ENCODE assay signal across 28 cellular contexts in genomic region chr4:128247906-128248305, GRCh38.
"Had no signal": no experiment of that assay in that cellular context is flagged by ENCODE, and none has a peak within 500 bp of the region (broad histone marks: within the 10 kb centered on the region; RNA-seq: fewer than 3 reads in every experiment).

No MANE protein-coding gene starts in this region.

- H2AFZ ChIP-seq: neural progenitor cell, parathyroid adenoma had no signal

- FAIRE-seq: urothelium cell line had no signal

- H3K79me2 ChIP-seq: parathyroid adenoma had no signal

- H3K27ac ChIP-seq: neural progenitor cell, ovary, parathyroid adenoma, psoas muscle, right lobe of liver, sigmoid colon, spleen, stomach, thoracic aorta, thyroid gland, tibial nerve, upper lobe of left lung, vagina had no signal

- H3K9me3 ChIP-seq: ovary, psoas muscle, sigmoid colon, thoracic aorta, thyroid gland, vagina had no signal

- H3K4me2 ChIP-seq: neural progenitor cell, smooth muscle cell had no signal

- H3K4me1 ChIP-seq: neural progenitor cell, parathyroid adenoma, psoas muscle, right lobe of liver, sigmoid colon, spleen, stomach, thyroid gland, tibial nerve, upper lobe of left lung, vagina had no signal

- H3K4me3 ChIP-seq: neural progenitor cell, ovary, psoas muscle, right lobe of liver, sigmoid colon, smooth muscle cell, spleen, stomach, thoracic aorta, thyroid gland, tibial nerve, upper lobe of left lung, vagina had no signal

- H3K36me3 ChIP-seq: ovary, right lobe of liver, sigmoid colon, spleen, stomach, thoracic aorta, thyroid gland, tibial nerve, upper lobe of left lung, vagina had no signal

- ATAC-seq: naive thymus-derived CD4-positive, alpha-beta T cell; natural killer cell; psoas muscle; right cardiac atrium; right lobe of liver; stimulated activated effector memory CD8-positive, alpha-beta T cell treated with anti-CD3 and anti-CD28 coated beads, Interleukin-12 subunit alpha, Interleukin-12 subunit beta, amount 100 ng/mL, for 72 hours; stimulated activated naive B cell treated with anti-CD40 and anti-IgM and Interleukin-4, amounts not matched to agents 10 μg/mL and 1 μg/mL and 100 μg/mL, for 72 hours had no signal

- H3K9ac ChIP-seq: neural progenitor cell, parathyroid adenoma had no signal

- DNase-seq: naive thymus-derived CD4-positive, alpha-beta T cell; natural killer cell; occipital lobe; ovary; posterior cingulate gyrus; psoas muscle; right cardiac atrium; right lobe of liver; sigmoid colon; spleen; stimulated activated CD4-positive, alpha-beta T cell treated with anti-CD3 and anti-CD28 coated beads, Interleukin-15, amount 100 ng/mL, for 24 hours; stimulated activated CD4-positive, alpha-beta T cell treated with anti-CD3 and anti-CD28 coated beads, Interleukin-2, amount 100 ng/mL, for 24 hours; stimulated activated CD4-positive, alpha-beta T cell treated with anti-CD3 and anti-CD28 coated beads, Interleukin-2, amount 100 ng/mL, for 48 hours; stimulated activated CD4-positive, alpha-beta T cell treated with anti-CD3 and anti-CD28 coated beads, Interleukin-4, amount 100 ng/mL, for 24 hours; stimulated activated naive B cell treated with anti-CD40 and anti-IgM and Interleukin-4, amounts not matched to agents 10 μg/mL and 1 μg/mL and 100 μg/mL, for 72 hours; stimulated activated naive CD4-positive, alpha-beta T cell treated with Interleukin-2 at 50 U/mL for 16 hours; stomach; thyroid gland; trophoblast cell; upper lobe of left lung had no signal

- H3K27me3 ChIP-seq: neural progenitor cell, ovary, right lobe of liver, sigmoid colon, spleen, stomach, thyroid gland, tibial nerve, upper lobe of left lung, vagina had no signal
